ENCODE assay signal across 8 cellular contexts in genomic region chr19:42396542-42397314, GRCh38. TPM values are rescaled to one million over a fixed set of nuclear protein-coding genes. Genes with fewer than 3 reads are reported as not detected.
DNase-seq lines count a peak whose midpoint lies in the region; ATAC-seq lines count a peak whose summit lies in the region.

No MANE protein-coding gene starts in this region.

- H3K4me3 ChIP-seq in mononuclear cell (ENCODE audit: low read length), result peak overlapping the region; percentile 71

- peak; percentile 94 for ATAC-seq in GM21528 (IDR thresholded peaks at IDR 0.05; ENCODE audit: low FRiP score, unreplicated experiment)

- no peaks in the 10 kb centered on the region for H3K9me3 ChIP-seq in mononuclear cell (ENCODE audit: low read depth, low read length)

- H3K27me3 ChIP-seq in mononuclear cell (ENCODE audit: insufficient read depth, low read length), result no peaks in the 10 kb centered on the region

- H3K4me1 ChIP-seq in mononuclear cell (ENCODE audit: insufficient read depth, low read length), result peaks cover 30% of the 10 kb centered on the region

- H3K27ac ChIP-seq in epithelial cell of prostate, result peak overlapping the region; percentile 84

- DNase-seq in DMS 273 (lab: John Stamatoyannopoulos, UW; ENCODE audit: unreplicated experiment) (peak; percentile 99), HuH-7.5 (ENCODE audit: low spot score) (peak; percentile 100), OCI-M1 (lab: John Stamatoyannopoulos, UW) (peak; percentile 100), activated T-cell treated with anti-CD3 and anti-CD28 coated beads for 48 hours (ENCODE audit: low read depth) (peak; percentile 98), epithelial cell of prostate (ENCODE audit: low read depth, low spot score) (peak; percentile 93)
- peak; percentile 93 to 97 for DNase-seq in stimulated activated CD8-positive, alpha-beta memory T cell treated with anti-CD3 and anti-CD28 coated beads, Interleukin-2, amount 100 ng/mL, for 48 hours (ENCODE audit: low read depth in 2 of 2)

RNA-seq across cellular contexts. Expression of gene CNFN, which starts 6.6 kb away (rescaled TPM):
- not detected for total RNA-seq in mononuclear cell

RNA-seq across cellular contexts. Expression of gene LIPE, which starts 30.5 kb away (rescaled TPM):
- 2.5 TPM for total RNA-seq in mononuclear cell

RNA-seq across cellular contexts. Expression of gene CXCL17, which starts 46.0 kb away (rescaled TPM):
- total RNA-seq in mononuclear cell, result not detected

Comparison
In these comparisons a context has a peak if more than half of its experiments do, and no peak if none do; other contexts are left out.
1. Peak in every context shown above with its lines: DNase-seq, ATAC-seq, H3K4me3 ChIP-seq and H3K27ac ChIP-seq.